ENCODE assay signal across 12 cellular contexts in genomic region chr9:88313364-88314220, GRCh38.
A peak's percentile ranks its signal among the peaks of the same experiment; 100 is the strongest.
DNase-seq lines count a peak whose midpoint lies in the region; ATAC-seq and TF ChIP-seq lines count a peak whose summit lies in the region.
"Had no signal": no experiment of that assay in that cellular context is flagged by ENCODE, and none has a peak within 500 bp of the region (broad histone marks: within the 10 kb centered on the region; RNA-seq: fewer than 3 reads in every experiment).

No MANE protein-coding gene starts in this region.

- H3K36me3 ChIP-seq in HCT116 (ENCODE audit: control insufficient read depth in 1 of 2, insufficient read depth in 2 of 2, low read length in 2 of 2) = no peaks in the 10 kb centered on the region

- H3K4me1 Mint-ChIP-seq in activated CD8-positive, alpha-beta T cell treated with anti-CD3 and anti-CD28 coated beads, Interleukin-2, amount 10 ng/mL, durations not matched to agents 7 days and 5 days (ENCODE audit: low read depth) = peaks cover 40% of the 10 kb centered on the region
- H3K4me1 Mint-ChIP-seq in effector memory CD8-positive, alpha-beta T cell (ENCODE audit: low read depth in 2 of 2) = peaks cover 0 to 8% of the 10 kb centered on the region in 2 donors

- intact Hi-C loops in HCT116 (cut with micrococcal nuclease) = no loop called here

- no peak for TF ChIP-seq CTCF in HCT116 (IDR thresholded peaks at IDR 0.05 in 2 of 3, conservative IDR thresholded peaks at IDR 0.05 in 1 of 3; ENCODE audit: borderline replicate concordance in 1 of 3, insufficient read depth in 1 of 3, low read depth in 2 of 3, low read length in 2 of 3)

- CTCF ChIA-PET in HCT116 (lab: Charles Lee) = no interaction called here
- CTCF ChIA-PET in activated CD8-positive, alpha-beta T cell treated with anti-CD3 and anti-CD28 coated beads, Interleukin-2, amount 10 ng/mL, durations not matched to agents 7 days and 5 days (lab: Charles Lee) = interaction anchor here (0.6 to 2.2 kb wide), 5 partner anchors 9 to 137 kb away, joined by 3 to 11 read pairs (median 3); no protein-coding TSS in a partner anchor

- TF ChIP-seq POLR2A in HCT116 (IDR thresholded peaks at IDR 0.05; ENCODE audit: borderline replicate concordance, extremely low read depth, insufficient read depth, insufficient read length) = no peak

- POLR2A ChIA-PET in HCT116 (lab: Charles Lee) = no interaction called here
- POLR2A ChIA-PET in activated CD8-positive, alpha-beta T cell treated with anti-CD3 and anti-CD28 coated beads, Interleukin-2, amount 10 ng/mL, durations not matched to agents 7 days and 5 days (lab: Charles Lee) = interaction anchor here (0.6 to 3.2 kb wide), 4 partner anchors 10 to 165 kb away, joined by 3 to 21 read pairs (median 8); no protein-coding TSS in a partner anchor

- H3K9ac ChIP-seq in HCT116 (ENCODE audit: low read length) = no peak overlapping the region

- no peaks in the 10 kb centered on the region for H4K20me1 ChIP-seq in HCT116 (ENCODE audit: insufficient read depth)

- DNase-seq in HCT116 (ENCODE audit: low read depth, low spot score) (no peak), iPS DF 4.7 (ENCODE audit: extremely low read depth, low spot score) (peak; percentile 51)
- no peak for DNase-seq in activated CD8-positive, alpha-beta T cell treated with anti-CD3 and anti-CD28 coated beads, Interleukin-2, amount 10 ng/mL, durations not matched to agents 7 days and 5 days
- DNase-seq in stimulated activated CD4-positive, alpha-beta T cell treated with anti-CD3 and anti-CD28 coated beads, Interleukin-2, amount 100 ng/mL, for 4 hours (ENCODE audit: low read depth) = peak; percentile 69
- no peak for DNase-seq in effector memory CD8-positive, alpha-beta T cell
- DNase-seq: NCI-H1436 treated with DMSO at 0.1 percent for 48 hours had no signal

- H3K9me2 ChIP-seq in HCT116 (ENCODE audit: insufficient read depth) = no peaks in the 10 kb centered on the region

- H3K27me3 Mint-ChIP-seq in activated CD8-positive, alpha-beta T cell treated with anti-CD3 and anti-CD28 coated beads, Interleukin-2, amount 10 ng/mL, durations not matched to agents 7 days and 5 days (ENCODE audit: low read depth) = no peaks in the 10 kb centered on the region
- H3K27me3 Mint-ChIP-seq in effector memory CD8-positive, alpha-beta T cell = peaks cover 0 to 2% of the 10 kb centered on the region in 2 donors
- H3K27me3 Mint-ChIP-seq: dendritic cell treated with granulocyte-macrophage colony-stimulating factor and Interleukin-4, amounts not matched to agents 40 ng/mL and 50 ng/mL, for 4 days had no signal

- peaks cover 0 to 6% of the 10 kb centered on the region in 2 experiments; a peak in 1 of 4 replicates for H3K4me1 ChIP-seq in HCT116 (ENCODE audit: control insufficient read depth in 1 of 2, insufficient read depth in 2 of 2, low read length in 2 of 2)

- H3K79me2 ChIP-seq in HCT116 (ENCODE audit: insufficient read depth, low read length) = no peaks in the 10 kb centered on the region

- no peaks in the 10 kb centered on the region for H3K9me3 ChIP-seq in HCT116 (ENCODE audit: control insufficient read depth in 1 of 2, insufficient read depth in 1 of 2, low read depth in 1 of 2, low read length in 2 of 2)

- H3K27me3 ChIP-seq in HCT116 (ENCODE audit: insufficient read depth, low read length) = no peaks in the 10 kb centered on the region

- TF ChIP-seq RAD21 in HCT116 (IDR thresholded peaks at IDR 0.05; ENCODE audit: low read depth) = no peak

- H3K4me3 Mint-ChIP-seq in activated CD8-positive, alpha-beta T cell treated with anti-CD3 and anti-CD28 coated beads, Interleukin-2, amount 10 ng/mL, durations not matched to agents 7 days and 5 days = no peak overlapping the region
- H3K4me3 Mint-ChIP-seq in effector memory CD8-positive, alpha-beta T cell = no peak overlapping the region
- H3K4me3 Mint-ChIP-seq: dendritic cell treated with granulocyte-macrophage colony-stimulating factor and Interleukin-4, amounts not matched to agents 40 ng/mL and 50 ng/mL, for 4 days had no signal

- BruUV-seq in HCT116 (replicated peaks; lab: Mats Ljungman, UMichigan) = no TSS peak

- no peak for ATAC-seq in HCT116
- ATAC-seq in activated CD8-positive, alpha-beta T cell treated with anti-CD3 and anti-CD28 coated beads, Interleukin-2, amount 10 ng/mL, durations not matched to agents 7 days and 5 days = peak; percentile 20
- no peak for ATAC-seq in HG03354 (IDR thresholded peaks at IDR 0.05; ENCODE audit: poor library complexity, severe bottlenecking, unreplicated experiment)
- ATAC-seq in HG02759 (IDR thresholded peaks at IDR 0.05; ENCODE audit: unreplicated experiment) = no peak
- no peak for ATAC-seq in effector memory CD8-positive, alpha-beta T cell (replicated peaks)
- no peak for ATAC-seq in HG02623 (IDR thresholded peaks at IDR 0.05; ENCODE audit: unreplicated experiment)
- ATAC-seq: Panc1; stimulated activated effector memory CD8-positive, alpha-beta T cell treated with anti-CD3 and anti-CD28 coated beads, Interleukin-12 subunit alpha, Interleukin-12 subunit beta, amount 100 ng/mL, for 72 hours had no signal

- RAD21 ChIA-PET in HCT116 (lab: Charles Lee; ENCODE audit: low non-redundant PET in 1 of 2, low total read pairs in 2 of 2, uncharacterized antibody in 2 of 2, unreplicated experiment in 2 of 2) = no interaction called here

- H3K4me3 ChIP-seq in HCT116 (replicated peaks in 1 of 2; ENCODE audit: low read depth in 1 of 2, low read length in 2 of 2) = no peak overlapping the region

- no peak overlapping the region for H3K27ac ChIP-seq in HCT116 (ENCODE audit: low read depth, low read length)

- peak overlapping the region; percentile 72 for H3K27ac Mint-ChIP-seq in activated CD8-positive, alpha-beta T cell treated with anti-CD3 and anti-CD28 coated beads, Interleukin-2, amount 10 ng/mL, durations not matched to agents 7 days and 5 days
- no peak overlapping the region for H3K27ac Mint-ChIP-seq in effector memory CD8-positive, alpha-beta T cell
- H3K27ac Mint-ChIP-seq: dendritic cell treated with granulocyte-macrophage colony-stimulating factor and Interleukin-4, amounts not matched to agents 40 ng/mL and 50 ng/mL, for 4 days had no signal

- no peaks in the 10 kb centered on the region for H3K9me3 Mint-ChIP-seq in activated CD8-positive, alpha-beta T cell treated with anti-CD3 and anti-CD28 coated beads, Interleukin-2, amount 10 ng/mL, durations not matched to agents 7 days and 5 days (ENCODE audit: insufficient read depth)
- H3K9me3 Mint-ChIP-seq in effector memory CD8-positive, alpha-beta T cell = no peaks in the 10 kb centered on the region
- H3K9me3 Mint-ChIP-seq: dendritic cell treated with granulocyte-macrophage colony-stimulating factor and Interleukin-4, amounts not matched to agents 40 ng/mL and 50 ng/mL, for 4 days; stimulated activated effector memory CD8-positive, alpha-beta T cell treated with anti-CD3 and anti-CD28 coated beads, Interleukin-12 subunit alpha, Interleukin-12 subunit beta, amount 100 ng/mL, for 72 hours had no signal

- peak overlapping the region; percentile 21 for H2AFZ ChIP-seq in HCT116 (ENCODE audit: low read depth, low read length, poor library complexity, severe bottlenecking)

- H3K4me2 ChIP-seq in HCT116 (ENCODE audit: low read length) = no peak overlapping the region

- no peaks in the 10 kb centered on the region for H3K36me3 Mint-ChIP-seq in activated CD8-positive, alpha-beta T cell treated with anti-CD3 and anti-CD28 coated beads, Interleukin-2, amount 10 ng/mL, durations not matched to agents 7 days and 5 days (ENCODE audit: low read depth)
- no peaks in the 10 kb centered on the region for H3K36me3 Mint-ChIP-seq in effector memory CD8-positive, alpha-beta T cell (ENCODE audit: insufficient read depth)
- H3K36me3 Mint-ChIP-seq: stimulated activated effector memory CD8-positive, alpha-beta T cell treated with anti-CD3 and anti-CD28 coated beads, Interleukin-12 subunit alpha, Interleukin-12 subunit beta, amount 100 ng/mL, for 72 hours had no signal

TF ChIP-seq in HCT116, 20 proteins besides CTCF, POLR2A, EP300 and RAD21 (continues in another document):
- TF ChIP-seq EGR1 (IDR thresholded peaks at IDR 0.05; ENCODE audit: low read depth) = no peak
- TF ChIP-seq FOSL1 (IDR thresholded peaks at IDR 0.05; ENCODE audit: low read depth) = no peak
- no peak for TF ChIP-seq ZNF274 (IDR thresholded peaks at IDR 0.05; ENCODE audit: low read depth, low read length)
- no peak for TF ChIP-seq CEBPB (IDR thresholded peaks at IDR 0.05; ENCODE audit: low read depth)
- no peak for TF ChIP-seq JUND (IDR thresholded peaks at IDR 0.05)
- no peak for TF ChIP-seq ATF3 (IDR thresholded peaks at IDR 0.05)
- no peak for TF ChIP-seq POLR2AphosphoS5 (IDR thresholded peaks at IDR 0.05; ENCODE audit: low read depth, low read length)
- no peak for TF ChIP-seq MAX (IDR thresholded peaks at IDR 0.05)
- TF ChIP-seq SP1 (IDR thresholded peaks at IDR 0.05; ENCODE audit: low read depth) = no peak
- no peak for TF ChIP-seq EZH2 (IDR thresholded peaks at IDR 0.05)

Comparison
In these comparisons a context has a peak if more than half of its experiments do, and no peak if none do; other contexts are left out.
1. DNase-seq: peak in iPS DF 4.7 (single experiment) and stimulated activated CD4-positive, alpha-beta T cell treated with anti-CD3 and anti-CD28 coated beads, Interleukin-2, amount 100 ng/mL, for 4 hours (single experiment); none in HCT116 (single experiment), activated CD8-positive, alpha-beta T cell treated with anti-CD3 and anti-CD28 coated beads, Interleukin-2, amount 10 ng/mL, durations not matched to agents 7 days and 5 days (single experiment) and effector memory CD8-positive, alpha-beta T cell (0 of 3).